In genomic region chr17:12358477-12358876, GRCh38 we compare ENCODE assay signal across 1 cellular context.
TF ChIP-seq lines count a peak whose summit lies in the region.

No MANE protein-coding gene starts in this region.

TF ChIP-seq in IMR-90, 13 proteins besides CTCF, POLR2A, EP300 and RAD21:
- TF ChIP-seq RFX5 (IDR thresholded peaks at IDR 0.05; ENCODE audit: low read depth, low read length) (no peak), NFE2L2 (IDR thresholded peaks at IDR 0.05; ENCODE audit: low read depth, low read length) (no peak), MXI1 (IDR thresholded peaks at IDR 0.05; ENCODE audit: borderline replicate concordance, low read depth, low read length) (no peak), MAFK (IDR thresholded peaks at IDR 0.05; ENCODE audit: low read depth, low read length) (no peak), CEBPB (IDR thresholded peaks at IDR 0.05; ENCODE audit: low read depth, low read length) (no peak), MAZ (IDR thresholded peaks at IDR 0.05; ENCODE audit: borderline replicate concordance, low read depth, low read length) (no peak), RCOR1 (IDR thresholded peaks at IDR 0.05; ENCODE audit: insufficient replicate concordance, low read length) (no peak), SMC3 (IDR thresholded peaks at IDR 0.05; ENCODE audit: low read depth, low read length) (no peak), BHLHE40 (IDR thresholded peaks at IDR 0.05; ENCODE audit: low read depth, low read length) (no peak), USF2 (IDR thresholded peaks at IDR 0.05; ENCODE audit: low read depth, low read length) (no peak), ELK1 (IDR thresholded peaks at IDR 0.05; ENCODE audit: borderline replicate concordance, low read depth, low read length) (no peak), CHD1 (IDR thresholded peaks at IDR 0.05; ENCODE audit: low read depth, low read length) (no peak), FOS (IDR thresholded peaks at IDR 0.05; ENCODE audit: low read depth, low read length) (no peak)
